Comparison of ENCODE assay signal across 9 cellular contexts in the genomic region with DNA sequence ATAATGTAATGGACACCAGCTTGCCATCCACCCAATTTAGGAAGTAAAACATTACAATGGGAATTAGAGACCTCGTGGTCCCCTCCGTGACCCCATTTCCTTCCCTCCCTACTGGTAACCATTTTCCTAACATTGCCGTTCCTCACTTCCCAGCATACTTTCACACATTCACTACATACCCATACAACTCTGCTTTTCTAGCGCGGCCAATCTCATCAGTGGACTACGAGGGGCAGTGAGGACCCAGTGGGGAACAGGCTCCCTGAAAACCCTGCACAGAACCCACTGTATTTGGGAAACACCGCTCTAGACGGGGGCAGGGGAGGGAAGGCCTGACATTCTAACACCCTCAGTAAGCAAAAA. TPM values are rescaled to one million over a fixed set of nuclear protein-coding genes. Genes with fewer than 3 reads are reported as not detected.
A peak's percentile ranks its signal among the peaks of the same experiment; 100 is the strongest.
DNase-seq lines count a peak whose midpoint lies in the region; ATAC-seq, FAIRE-seq and TF ChIP-seq lines count a peak whose summit lies in the region.
"Had no signal": no experiment of that assay in that cellular context is flagged by ENCODE, and none has a peak within 500 bp of the region (broad histone marks: within the 10 kb centered on the region; RNA-seq: fewer than 3 reads in every experiment).

No MANE protein-coding gene starts in this region.

- ATAC-seq in GM19324 (IDR thresholded peaks at IDR 0.05; ENCODE audit: low FRiP score, unreplicated experiment) (peak; percentile 4), HG03097 (IDR thresholded peaks at IDR 0.05; ENCODE audit: low FRiP score, unreplicated experiment) (no peak)

- H3K27ac ChIP-seq in colonic mucosa: peak overlapping the region; percentile 62
- H3K27ac ChIP-seq: neutrophil had no signal

- intact Hi-C loops in colonic mucosa (cut with DNase I): no loop called here

- H3K4me3 ChIP-seq in AG09309 (ENCODE audit: control insufficient read depth, low read depth, low read length) (peak overlapping the region; percentile 82), colonic mucosa (peak overlapping the region; percentile 54), mononuclear cell (ENCODE audit: low read length) (peak overlapping the region; percentile 45)

- no peaks in the 10 kb centered on the region for H3K27me3 ChIP-seq in colonic mucosa
- peaks cover 3% of the 10 kb centered on the region for H3K27me3 ChIP-seq in mononuclear cell (ENCODE audit: insufficient read depth, low read length)

- FAIRE-seq in D721Med (lab: Jason Lieb, UNC): no peak

- TF ChIP-seq CTCF in AG09309 (IDR thresholded peaks at IDR 0.05; ENCODE audit: control insufficient read depth, insufficient read depth, low read depth, low read length, missing control alignments) (no peak), colonic mucosa (IDR thresholded peaks at IDR 0.05) (no peak), D721Med (IDR thresholded peaks at IDR 0.05; ENCODE audit: insufficient read depth, missing control alignments) (no peak)

- no peaks in the 10 kb centered on the region for H3K36me3 ChIP-seq in colonic mucosa
- H3K36me3 ChIP-seq: neutrophil had no signal

- no peak for DNase-seq in AG09309 (ENCODE audit: low read depth)
- DNase-seq in MV-4-11 (lab: John Stamatoyannopoulos, UW): peak; percentile 39
- no peak for DNase-seq in colonic mucosa
- no peak for DNase-seq in D721Med (ENCODE audit: insufficient read length, low spot score)
- DNase-seq in NCI-H128 (lab: John Stamatoyannopoulos, UW; ENCODE audit: unreplicated experiment): no peak

- peak overlapping the region; percentile 76 to 86 for H3K9ac ChIP-seq in colonic mucosa (ENCODE audit: low read depth in 2 of 2, low read length in 2 of 2)

- H3K4me1 ChIP-seq in colonic mucosa (no peaks in the 10 kb centered on the region), mononuclear cell (ENCODE audit: insufficient read depth, low read length) (peaks cover 15% of the 10 kb centered on the region)

- H3K9me3 ChIP-seq in colonic mucosa: no peaks in the 10 kb centered on the region
- H3K9me3 ChIP-seq in mononuclear cell (ENCODE audit: low read depth, low read length): no peaks in the 10 kb centered on the region
- H3K9me3 ChIP-seq: neutrophil had no signal

RNA-seq across cellular contexts. Expression of gene ENOSF1, which starts 1.1 kb away (rescaled TPM):
- 100 to 1,000 TPM in 1 of 2 donors, 10 to 100 TPM in 1; 51.7 to 103 TPM for total RNA-seq in colonic mucosa
- 16.1 TPM for total RNA-seq in mononuclear cell

RNA-seq across cellular contexts. Expression of gene TYMS, which starts 53.9 kb away (rescaled TPM):
- total RNA-seq in colonic mucosa (100 to 1,000 TPM in 1 of 2 donors, 10 to 100 TPM in 1; 32.8 to 131 TPM), mononuclear cell (0.63 TPM)

Comparison
In these comparisons a context has a peak if more than half of its experiments do, and no peak if none do; other contexts are left out.
1. RNA of gene TYMS, which starts 53.9 kb away (total RNA-seq): 32.8 to 131 TPM in colonic mucosa; 0.63 TPM in mononuclear cell (single experiment); every median in the first group is over 10 times any median in the second.
2. Peak in every context shown above with its lines, with median percentiles within 50 percentile points of each other: H3K4me3 ChIP-seq.